In the genomic region with DNA sequence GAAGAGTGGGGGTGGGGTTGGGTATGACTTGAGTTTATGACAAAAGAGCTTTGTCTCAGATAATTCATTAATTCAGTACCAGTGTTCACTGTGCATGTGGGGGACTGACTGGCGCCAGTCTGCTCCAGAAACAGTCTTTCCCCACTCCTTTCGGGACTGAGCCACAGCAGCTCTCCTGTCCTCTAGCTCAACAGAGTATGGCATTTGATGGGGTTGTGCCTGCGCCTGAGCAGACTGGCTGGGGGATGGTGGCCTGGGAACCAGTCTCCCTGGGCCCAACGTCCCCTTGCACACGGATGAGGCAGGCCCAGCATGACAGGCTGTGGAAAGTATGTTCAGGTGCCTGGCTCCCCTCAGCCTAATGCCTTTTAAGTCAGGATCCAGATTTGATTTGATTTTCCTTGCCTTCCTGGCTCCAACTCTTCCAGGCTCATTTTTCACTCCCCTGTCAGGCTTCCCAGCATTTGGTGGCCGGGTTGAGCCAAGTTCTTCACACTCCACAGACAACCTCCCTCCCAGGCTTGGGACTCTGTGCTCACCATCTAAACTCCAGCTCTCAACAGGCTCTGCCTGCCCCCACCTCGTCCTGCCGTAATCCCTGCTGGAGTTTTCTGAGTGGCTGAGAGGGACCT, we compare ENCODE assay signal across 1 cellular context.
TF ChIP-seq lines count a peak whose summit lies in the region.

No MANE protein-coding gene starts in this region.

TF ChIP-seq in WTC11, 78 proteins besides CTCF, POLR2A, EP300 and RAD21 (continued from another document):
- TF ChIP-seq ZNF317 (CRISPR knock-in tag; IDR thresholded peaks at IDR 0.05; ENCODE audit: borderline replicate concordance, low read depth) (no peak), EMX1 (CRISPR knock-in tag; IDR thresholded peaks at IDR 0.05) (no peak), CREM (CRISPR knock-in tag; IDR thresholded peaks at IDR 0.05) (no peak), ZNF416 (CRISPR knock-in tag; IDR thresholded peaks at IDR 0.05) (no peak), CBFB (CRISPR knock-in tag; IDR thresholded peaks at IDR 0.05; ENCODE audit: low read depth) (no peak), NR3C1 (CRISPR knock-in tag; conservative IDR thresholded peaks at IDR 0.05; ENCODE audit: low read depth) (no peak), JAZF1 (CRISPR knock-in tag; IDR thresholded peaks at IDR 0.05) (no peak), GABPB1 (CRISPR knock-in tag; IDR thresholded peaks at IDR 0.05) (no peak), MYBL2 (CRISPR knock-in tag; IDR thresholded peaks at IDR 0.05) (no peak), NFATC4 (CRISPR knock-in tag; IDR thresholded peaks at IDR 0.05) (no peak), FOXJ3 (CRISPR knock-in tag; IDR thresholded peaks at IDR 0.05; ENCODE audit: borderline replicate concordance) (no peak)
- TF ChIP-seq, protein P1, sequence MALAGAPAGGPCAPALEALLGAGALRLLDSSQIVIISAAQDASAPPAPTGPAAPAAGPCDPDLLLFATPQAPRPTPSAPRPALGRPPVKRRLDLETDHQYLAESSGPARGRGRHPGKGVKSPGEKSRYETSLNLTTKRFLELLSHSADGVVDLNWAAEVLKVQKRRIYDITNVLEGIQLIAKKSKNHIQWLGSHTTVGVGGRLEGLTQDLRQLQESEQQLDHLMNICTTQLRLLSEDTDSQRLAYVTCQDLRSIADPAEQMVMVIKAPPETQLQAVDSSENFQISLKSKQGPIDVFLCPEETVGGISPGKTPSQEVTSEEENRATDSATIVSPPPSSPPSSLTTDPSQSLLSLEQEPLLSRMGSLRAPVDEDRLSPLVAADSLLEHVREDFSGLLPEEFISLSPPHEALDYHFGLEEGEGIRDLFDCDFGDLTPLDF (CRISPR knock-in tag; IDR thresholded peaks at IDR 0.05), result no peak
- TF ChIP-seq, protein P2, sequence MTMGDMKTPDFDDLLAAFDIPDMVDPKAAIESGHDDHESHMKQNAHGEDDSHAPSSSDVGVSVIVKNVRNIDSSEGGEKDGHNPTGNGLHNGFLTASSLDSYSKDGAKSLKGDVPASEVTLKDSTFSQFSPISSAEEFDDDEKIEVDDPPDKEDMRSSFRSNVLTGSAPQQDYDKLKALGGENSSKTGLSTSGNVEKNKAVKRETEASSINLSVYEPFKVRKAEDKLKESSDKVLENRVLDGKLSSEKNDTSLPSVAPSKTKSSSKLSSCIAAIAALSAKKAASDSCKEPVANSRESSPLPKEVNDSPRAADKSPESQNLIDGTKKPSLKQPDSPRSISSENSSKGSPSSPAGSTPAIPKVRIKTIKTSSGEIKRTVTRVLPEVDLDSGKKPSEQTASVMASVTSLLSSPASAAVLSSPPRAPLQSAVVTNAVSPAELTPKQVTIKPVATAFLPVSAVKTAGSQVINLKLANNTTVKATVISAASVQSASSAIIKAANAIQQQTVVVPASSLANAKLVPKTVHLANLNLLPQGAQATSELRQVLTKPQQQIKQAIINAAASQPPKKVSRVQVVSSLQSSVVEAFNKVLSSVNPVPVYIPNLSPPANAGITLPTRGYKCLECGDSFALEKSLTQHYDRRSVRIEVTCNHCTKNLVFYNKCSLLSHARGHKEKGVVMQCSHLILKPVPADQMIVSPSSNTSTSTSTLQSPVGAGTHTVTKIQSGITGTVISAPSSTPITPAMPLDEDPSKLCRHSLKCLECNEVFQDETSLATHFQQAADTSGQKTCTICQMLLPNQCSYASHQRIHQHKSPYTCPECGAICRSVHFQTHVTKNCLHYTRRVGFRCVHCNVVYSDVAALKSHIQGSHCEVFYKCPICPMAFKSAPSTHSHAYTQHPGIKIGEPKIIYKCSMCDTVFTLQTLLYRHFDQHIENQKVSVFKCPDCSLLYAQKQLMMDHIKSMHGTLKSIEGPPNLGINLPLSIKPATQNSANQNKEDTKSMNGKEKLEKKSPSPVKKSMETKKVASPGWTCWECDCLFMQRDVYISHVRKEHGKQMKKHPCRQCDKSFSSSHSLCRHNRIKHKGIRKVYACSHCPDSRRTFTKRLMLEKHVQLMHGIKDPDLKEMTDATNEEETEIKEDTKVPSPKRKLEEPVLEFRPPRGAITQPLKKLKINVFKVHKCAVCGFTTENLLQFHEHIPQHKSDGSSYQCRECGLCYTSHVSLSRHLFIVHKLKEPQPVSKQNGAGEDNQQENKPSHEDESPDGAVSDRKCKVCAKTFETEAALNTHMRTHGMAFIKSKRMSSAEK (CRISPR knock-in tag; IDR thresholded peaks at IDR 0.05; ENCODE audit: borderline replicate concordance), result no peak
TF ChIP-seq in WTC11: peak in this region for 0.
